ENCODE assay signal across 8 cellular contexts in genomic region chr19:6530385-6531162, GRCh38. TPM values are rescaled to one million over a fixed set of nuclear protein-coding genes. Genes with fewer than 3 reads are reported as not detected.
DNase-seq lines count a peak whose midpoint lies in the region; ATAC-seq and TF ChIP-seq lines count a peak whose summit lies in the region.

A gene with protein sequence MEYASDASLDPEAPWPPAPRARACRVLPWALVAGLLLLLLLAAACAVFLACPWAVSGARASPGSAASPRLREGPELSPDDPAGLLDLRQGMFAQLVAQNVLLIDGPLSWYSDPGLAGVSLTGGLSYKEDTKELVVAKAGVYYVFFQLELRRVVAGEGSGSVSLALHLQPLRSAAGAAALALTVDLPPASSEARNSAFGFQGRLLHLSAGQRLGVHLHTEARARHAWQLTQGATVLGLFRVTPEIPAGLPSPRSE (plus strand): TSS chr19:6531026. CDS start chr19:6531037, 11 bp downstream.

- no peaks in the 10 kb centered on the region for H3K9me3 Mint-ChIP-seq in activated CD8-positive, alpha-beta memory T cell treated with anti-CD3 and anti-CD28 coated beads, Interleukin-2, amount 10 ng/mL, durations not matched to agents 7 days and 5 days (ENCODE audit: low read depth)
- H3K9me3 Mint-ChIP-seq in effector memory CD8-positive, alpha-beta T cell = no peaks in the 10 kb centered on the region

- peak within 1 kb of the TSS; percentile 92 for H3K56ac ChIP-seq in mesendoderm (ENCODE audit: low read length)

- H3K36me3 Mint-ChIP-seq in activated CD8-positive, alpha-beta memory T cell treated with anti-CD3 and anti-CD28 coated beads, Interleukin-2, amount 10 ng/mL, durations not matched to agents 7 days and 5 days = peaks cover 9% of the 10 kb centered on the region
- H3K36me3 Mint-ChIP-seq in effector memory CD8-positive, alpha-beta T cell (ENCODE audit: insufficient read depth) = peaks cover 21% of the 10 kb centered on the region

- ATAC-seq in HG03108 (IDR thresholded peaks at IDR 0.05; ENCODE audit: unreplicated experiment) (peak; percentile 20), GM21447 (IDR thresholded peaks at IDR 0.05; ENCODE audit: unreplicated experiment) (no peak)
- peak; percentile 73 for ATAC-seq in activated CD8-positive, alpha-beta memory T cell treated with anti-CD3 and anti-CD28 coated beads, Interleukin-2, amount 10 ng/mL, durations not matched to agents 7 days and 5 days
- peak; percentile 76 for ATAC-seq in effector memory CD8-positive, alpha-beta T cell (replicated peaks)

- H2BK15ac ChIP-seq in mesendoderm (replicated peaks; ENCODE audit: low read depth) = no peak within 1 kb of the TSS

- H3K27ac ChIP-seq in mesendoderm (ENCODE audit: low read depth, low read length) = no peak within 1 kb of the TSS

- H3K27me3 ChIP-seq in mesendoderm (ENCODE audit: insufficient read depth, low read length, poor library complexity) = peaks cover 10% of the 10 kb centered on the region

- peak within 1 kb of the TSS; percentile 80 for H3K9ac ChIP-seq in mesendoderm (ENCODE audit: low read length)

- peaks cover 36% of the 10 kb centered on the region for H3K4me1 Mint-ChIP-seq in activated CD8-positive, alpha-beta memory T cell treated with anti-CD3 and anti-CD28 coated beads, Interleukin-2, amount 10 ng/mL, durations not matched to agents 7 days and 5 days
- peaks cover 23 to 51% of the 10 kb centered on the region in 2 donors for H3K4me1 Mint-ChIP-seq in effector memory CD8-positive, alpha-beta T cell (ENCODE audit: low read depth in 2 of 2)

- H4K5ac ChIP-seq in mesendoderm (ENCODE audit: low read length) = peak within 1 kb of the TSS; percentile 77

- H3K27ac Mint-ChIP-seq in activated CD8-positive, alpha-beta memory T cell treated with anti-CD3 and anti-CD28 coated beads, Interleukin-2, amount 10 ng/mL, durations not matched to agents 7 days and 5 days = peak within 1 kb of the TSS; percentile 73
- H3K27ac Mint-ChIP-seq in effector memory CD8-positive, alpha-beta T cell = peak within 1 kb of the TSS; percentile 10 to 83

- no peak for TF ChIP-seq CTCF in GM12865 (IDR thresholded peaks at IDR 0.05; ENCODE audit: insufficient read depth, low read depth, low read length, missing control alignments)

- no peak within 1 kb of the TSS for H2BK120ac ChIP-seq in mesendoderm (ENCODE audit: low read depth, low read length)

- H3K4me3 Mint-ChIP-seq in activated CD8-positive, alpha-beta memory T cell treated with anti-CD3 and anti-CD28 coated beads, Interleukin-2, amount 10 ng/mL, durations not matched to agents 7 days and 5 days = peak within 1 kb of the TSS; percentile 79
- peak within 1 kb of the TSS; percentile 78 to 82 for H3K4me3 Mint-ChIP-seq in effector memory CD8-positive, alpha-beta T cell

- CTCF ChIA-PET in activated CD8-positive, alpha-beta memory T cell treated with anti-CD3 and anti-CD28 coated beads, Interleukin-2, amount 10 ng/mL, durations not matched to agents 7 days and 5 days (lab: Charles Lee) = interaction anchor here (0.8 to 1.0 kb wide), 2 partner anchors 12 to 14 kb away, joined by 3 read pairs; no protein-coding TSS in a partner anchor

- no peak within 1 kb of the TSS for H3K4ac ChIP-seq in mesendoderm (ENCODE audit: low read depth, low read length)

- no peaks in the 10 kb centered on the region for H3K79me1 ChIP-seq in mesendoderm (ENCODE audit: low read length)

- no peak within 1 kb of the TSS for H4K8ac ChIP-seq in mesendoderm (ENCODE audit: low read depth, low read length)

- H3K4me3 ChIP-seq in GM12865 (ENCODE audit: low read depth, low read length) = peak within 1 kb of the TSS; percentile 98
- H3K4me3 ChIP-seq in mesendoderm (ENCODE audit: low read length) = peak within 1 kb of the TSS; percentile 48

- H3K27me3 Mint-ChIP-seq in activated CD8-positive, alpha-beta memory T cell treated with anti-CD3 and anti-CD28 coated beads, Interleukin-2, amount 10 ng/mL, durations not matched to agents 7 days and 5 days = peaks cover 38% of the 10 kb centered on the region
- peaks cover 9 to 15% of the 10 kb centered on the region in 2 donors for H3K27me3 Mint-ChIP-seq in effector memory CD8-positive, alpha-beta T cell

- H2BK5ac ChIP-seq in mesendoderm (ENCODE audit: low read length) = peak within 1 kb of the TSS; percentile 51

- H3K23ac ChIP-seq in mesendoderm (ENCODE audit: low read length) = no peak within 1 kb of the TSS

- no peak within 1 kb of the TSS for H2AK5ac ChIP-seq in mesendoderm (ENCODE audit: low read length)

- H3K36me3 ChIP-seq in mesendoderm (ENCODE audit: control insufficient read depth, insufficient read depth, low read length) = no peaks in the 10 kb centered on the region

- WGBS in mesendoderm (ENCODE audit: extremely low coverage, insufficient coverage, low lambda C conversion rate) = no CpG with 5 or more reads among the region's 44 CpGs

- DNase-seq in GM12865 (ENCODE audit: low read depth) (peak; percentile 94), NOMO-1 (lab: John Stamatoyannopoulos, UW; ENCODE audit: unreplicated experiment in 2 of 2) (peak; percentile 79 to 87), mesendoderm (peak; percentile 86)
- DNase-seq in activated CD8-positive, alpha-beta memory T cell treated with anti-CD3 and anti-CD28 coated beads, Interleukin-2, amount 10 ng/mL, durations not matched to agents 7 days and 5 days = peak; percentile 89
- DNase-seq in effector memory CD8-positive, alpha-beta T cell = peak; percentile 71 to 82 (median 77)
- DNase-seq in stimulated activated CD8-positive, alpha-beta memory T cell treated with anti-CD3 and anti-CD28 coated beads, Interleukin-12 subunit alpha, Interleukin-12 subunit beta, amount 100 ng/mL, for 24 hours (ENCODE audit: extremely low read depth) = peak; percentile 60

- H3K4me1 ChIP-seq in mesendoderm (ENCODE audit: control insufficient read depth, low read depth, low read length) = peaks cover 6% of the 10 kb centered on the region

- peak within 1 kb of the TSS; percentile 84 for H3K4me2 ChIP-seq in mesendoderm (ENCODE audit: low read length)

- H3K79me2 ChIP-seq in mesendoderm (ENCODE audit: control insufficient read depth, insufficient read depth, low read length) = no peaks in the 10 kb centered on the region

- peak within 1 kb of the TSS; percentile 34 for H3K18ac ChIP-seq in mesendoderm (ENCODE audit: low read length)

RNA-seq across cellular contexts. Expression of the gene that starts here (rescaled TPM):
- total RNA-seq in activated CD8-positive, alpha-beta memory T cell treated with anti-CD3 and anti-CD28 coated beads, Interleukin-2, amount 10 ng/mL, durations not matched to agents 7 days and 5 days = 10 to 100 TPM in 1 of 2 experiments, 1 to 10 TPM in 1; 4.7 to 18.5 TPM
- 1.6 TPM for polyA plus RNA-seq in mesendoderm (2013, experiment 1 of 2)
- 1.8 TPM for polyA plus RNA-seq in mesendoderm (2013, experiment 2 of 2)
